In the genomic region with DNA sequence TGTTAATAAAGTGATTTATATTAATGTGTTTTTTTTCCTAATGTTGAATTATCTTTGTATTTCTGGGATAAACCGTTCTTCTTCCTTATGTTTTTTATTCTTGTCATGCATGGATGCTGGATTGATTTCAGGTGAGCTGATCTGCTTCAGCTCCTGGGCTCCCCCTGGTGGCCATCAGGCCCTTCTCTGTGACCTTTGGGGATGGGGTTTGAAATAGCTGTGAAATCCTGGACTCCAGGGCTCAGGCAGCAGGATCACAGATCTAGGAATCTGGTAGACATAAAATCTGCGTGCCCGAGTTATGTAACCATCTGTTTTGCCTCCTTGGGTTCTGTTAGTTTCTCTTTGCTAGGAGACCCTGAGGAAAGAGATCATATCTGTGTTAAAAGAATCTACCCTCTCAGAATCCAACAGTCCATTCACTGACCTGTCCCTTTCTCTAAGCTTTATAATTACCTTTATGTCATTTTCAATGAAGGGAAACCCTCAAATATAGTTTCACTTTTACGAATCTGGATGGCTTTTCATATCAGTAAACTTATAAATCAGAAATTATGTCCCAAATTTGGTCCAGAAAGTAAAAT, we compare ENCODE assay signal across 9 cellular contexts. TPM values are rescaled to one million over a fixed set of nuclear protein-coding genes. Genes with fewer than 3 reads are reported as not detected.
A peak's percentile ranks its signal among the peaks of the same experiment; 100 is the strongest.
DNase-seq lines count a peak whose midpoint lies in the region; ATAC-seq and TF ChIP-seq lines count a peak whose summit lies in the region.
"Had no signal": no experiment of that assay in that cellular context is flagged by ENCODE, and none has a peak within 500 bp of the region (broad histone marks: within the 10 kb centered on the region; RNA-seq: fewer than 3 reads in every experiment).

No MANE protein-coding gene starts in this region.

- intact Hi-C loops in heart right ventricle (cut with DNase I), result loop anchor here (1.0 to 10.0 kb wide), 9 partner anchors 54 to 238 kb away; a partner anchor contains a TSS

- H3K27me3 Mint-ChIP-seq in activated naive CD8-positive, alpha-beta T cell treated with anti-CD3 and anti-CD28 coated beads, Interleukin-2, amount 50 U/mL, for 24 hours, result peaks cover 5% of the 10 kb centered on the region

- H3K4me1 ChIP-seq in heart right ventricle, result no peaks in the 10 kb centered on the region

- H3K4me3 ChIP-seq in SU-DHL-6 (ENCODE audit: insufficient read depth, low read length, poor library complexity, severe bottlenecking) (no peak overlapping the region), heart right ventricle (no peak overlapping the region)

- no peaks in the 10 kb centered on the region for H3K9me3 ChIP-seq in SU-DHL-6 (ENCODE audit: insufficient read depth, low read length)
- peaks cover 0 to 7% (median 0%) of the 10 kb centered on the region in 11 donors for H3K9me3 ChIP-seq in heart right ventricle

- H3K36me3 Mint-ChIP-seq in activated naive CD8-positive, alpha-beta T cell treated with anti-CD3 and anti-CD28 coated beads, Interleukin-2, amount 50 U/mL, for 24 hours (ENCODE audit: low read depth), result peaks cover under 1% of the 10 kb centered on the region

- TF ChIP-seq CTCF in SU-DHL-6 (IDR thresholded peaks at IDR 0.05; ENCODE audit: insufficient read depth, low read length, poor library complexity, severe bottlenecking) (peak; percentile 100), heart right ventricle (IDR thresholded peaks at IDR 0.05) (peak; percentile 89 to 100 (median 98))

- H3K27ac Mint-ChIP-seq in activated naive CD8-positive, alpha-beta T cell treated with anti-CD3 and anti-CD28 coated beads, Interleukin-2, amount 50 U/mL, for 24 hours, result no peak overlapping the region

- H3K36me3 ChIP-seq in SU-DHL-6 (ENCODE audit: low read length) (no peaks in the 10 kb centered on the region), heart right ventricle (no peaks in the 10 kb centered on the region)

- no peak overlapping the region for H3K4me2 ChIP-seq in SU-DHL-6 (ENCODE audit: low read depth, low read length, poor library complexity, severe bottlenecking)

- peaks cover 5% of the 10 kb centered on the region for H3K9me3 Mint-ChIP-seq in activated naive CD8-positive, alpha-beta T cell treated with anti-CD3 and anti-CD28 coated beads, Interleukin-2, amount 50 U/mL, for 24 hours

- 1 to 2% methylated on average over 4 of the region's 4 CpGs for WGBS in heart right ventricle, 2 donors

- in situ Hi-C loops in G401 (cut with HindIII; ENCODE audit: low sequenced_read_pairs), result no loop called here

- H3K4me3 Mint-ChIP-seq in activated naive CD8-positive, alpha-beta T cell treated with anti-CD3 and anti-CD28 coated beads, Interleukin-2, amount 50 U/mL, for 24 hours, result no peak overlapping the region

- H3K9me2 ChIP-seq in SU-DHL-6 (replicated peaks; ENCODE audit: insufficient read depth, low read length), result no peaks in the 10 kb centered on the region

- no peak for ATAC-seq in activated naive CD8-positive, alpha-beta T cell treated with anti-CD3 and anti-CD28 coated beads, Interleukin-2, amount 50 U/mL, for 24 hours
- peak in 7 of 8 donors; percentile 81 to 92 (median 85) for ATAC-seq in heart right ventricle
- ATAC-seq in HG03378 (IDR thresholded peaks at IDR 0.05; ENCODE audit: unreplicated experiment), result no peak
- no peak for ATAC-seq in GM19395 (IDR thresholded peaks at IDR 0.05; ENCODE audit: unreplicated experiment)

- no peak overlapping the region for H2AFZ ChIP-seq in SU-DHL-6 (ENCODE audit: low read depth, low read length, severe bottlenecking)

- H3K27ac ChIP-seq in SU-DHL-6 (ENCODE audit: low read depth, low read length) (no peak overlapping the region), heart right ventricle (no peak overlapping the region)

- no peak overlapping the region for H3K9ac ChIP-seq in SU-DHL-6 (ENCODE audit: low read length)

- DNase-seq in G401 (ENCODE audit: low spot score), result peak; percentile 95
- peak; percentile 83 for DNase-seq in NCI-H1092 treated with DMSO at 0.1 percent for 48 hours (lab: John Stamatoyannopoulos, UW)
- DNase-seq in activated naive CD8-positive, alpha-beta T cell treated with anti-CD3 and anti-CD28 coated beads, Interleukin-2, amount 50 U/mL, for 24 hours, result peak; percentile 86
- peak; percentile 84 to 87 for DNase-seq in heart right ventricle
- DNase-seq in putamen (ENCODE audit: low spot score), result peak; percentile 71

- H3K4me1 Mint-ChIP-seq in activated naive CD8-positive, alpha-beta T cell treated with anti-CD3 and anti-CD28 coated beads, Interleukin-2, amount 50 U/mL, for 24 hours, result no peaks in the 10 kb centered on the region

- H4K20me1 ChIP-seq in SU-DHL-6 (ENCODE audit: low read depth, low read length), result no peaks in the 10 kb centered on the region

- H3K27me3 ChIP-seq in SU-DHL-6 (ENCODE audit: low read length) (no peaks in the 10 kb centered on the region), heart right ventricle (peaks cover 0 to 9% (median 0%) of the 10 kb centered on the region in 7 donors)

- H3K79me2 ChIP-seq in SU-DHL-6 (ENCODE audit: insufficient read depth, low read length), result no peaks in the 10 kb centered on the region

- no peaks in the 10 kb centered on the region for H3F3A ChIP-seq in SU-DHL-6 (ENCODE audit: insufficient read depth)

RNA-seq across cellular contexts. Expression of a gene that starts 12.2 kb away (rescaled TPM):
- not detected in 2 replicates for total RNA-seq in G401 (2014; rRNA removed; shearing (Covaris generic))
- not detected for total RNA-seq in heart right ventricle
- not detected for polyA plus RNA-seq in heart right ventricle
- total RNA-seq: glomerular endothelial cell had no signal

RNA-seq across cellular contexts. Expression of a gene that starts 23.6 kb away (rescaled TPM):
- total RNA-seq in G401 (2014; rRNA removed; shearing (Covaris generic)), result not detected in 2 replicates
- 1 to 10 TPM; 1.5 to 6.1 (median 2.2) TPM for total RNA-seq in heart right ventricle
- polyA plus RNA-seq in heart right ventricle, result 10 to 100 TPM in 1 of 2 donors, 1 to 10 TPM in 1; 7.2 to 13.9 TPM

RNA-seq across cellular contexts. Expression of a gene that starts 26.9 kb away (rescaled TPM):
- 2.6 and 3.5 TPM in 2 replicates for total RNA-seq in G401 (2014; rRNA removed; shearing (Covaris generic))
- 10 to 100 TPM in 2 of 10 donors, 1 to 10 TPM in 8; 2.8 to 14.4 (median 5.0) TPM for total RNA-seq in heart right ventricle
- polyA plus RNA-seq in heart right ventricle, result 10 to 100 TPM in 1 of 2 donors, 1 to 10 TPM in 1; 7.4 to 20.8 TPM

RNA-seq across cellular contexts. Expression of a gene that starts 53.3 kb away (rescaled TPM):
- 1.2 and 2.5 TPM in 2 replicates for total RNA-seq in G401 (2014; rRNA removed; shearing (Covaris generic))
- total RNA-seq in heart right ventricle, result 10 to 100 TPM; 13.6 to 22.9 (median 20.5) TPM
- 1 to 10 TPM; 6.7 to 8.0 TPM for polyA plus RNA-seq in heart right ventricle

RNA-seq across cellular contexts. Expression of a gene that starts 53.8 kb away (rescaled TPM):
- total RNA-seq in G401 (2014; rRNA removed; shearing (Covaris generic)), result not detected in 2 replicates
- total RNA-seq in heart right ventricle, result not detected
- polyA plus RNA-seq in heart right ventricle, result not detected
- total RNA-seq: glomerular endothelial cell had no signal

Comparison
In these comparisons a context has a peak if more than half of its experiments do, and no peak if none do; other contexts are left out.
1. ATAC-seq: peak in heart right ventricle (7 of 8); none in activated naive CD8-positive, alpha-beta T cell treated with anti-CD3 and anti-CD28 coated beads, Interleukin-2, amount 50 U/mL, for 24 hours (single experiment), HG03378 (single experiment) and GM19395 (single experiment).
2. Peak in every context shown above with its lines, with median percentiles within 50 percentile points of each other: DNase-seq.